In the genomic region with DNA sequence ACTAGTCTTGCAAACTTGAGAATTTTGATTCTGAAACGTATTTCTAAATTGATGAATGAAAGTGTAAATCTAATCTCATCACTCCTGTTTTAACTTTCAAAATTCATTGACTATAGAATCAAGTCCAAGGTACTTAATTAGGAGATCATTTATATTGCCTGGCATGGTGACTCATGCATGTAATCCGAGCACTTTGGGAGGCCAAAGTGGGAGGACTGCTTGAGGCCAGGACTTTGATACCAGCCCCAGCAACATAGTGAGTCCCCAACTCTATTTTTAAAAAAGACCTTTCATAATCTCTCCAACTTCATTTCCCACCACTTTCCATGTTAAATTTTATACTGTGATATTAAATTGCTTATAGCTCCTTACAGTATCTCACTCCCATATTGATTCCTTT, we compare ENCODE assay signal across 25 cellular contexts. TPM values are rescaled to one million over a fixed set of nuclear protein-coding genes. Genes with fewer than 3 reads are reported as not detected.
"Had no signal": no experiment of that assay in that cellular context is flagged by ENCODE, and none has a peak within 500 bp of the region (broad histone marks: within the 10 kb centered on the region; RNA-seq: fewer than 3 reads in every experiment).

No MANE protein-coding gene starts in this region.

- H3K4me1 ChIP-seq: right atrium auricular region had no signal

- H3K27me3 ChIP-seq: gastrocnemius medialis, hepatocyte, right atrium auricular region, testis, transverse colon had no signal

- H2AFZ ChIP-seq: hepatocyte had no signal

- H3K27ac ChIP-seq: gastrocnemius medialis, hepatocyte, left ventricle myocardium inferior, right atrium auricular region, testis, transverse colon had no signal

- H3K4me3 ChIP-seq: gastrocnemius medialis, hepatocyte, left ventricle myocardium inferior, lung, mucosa of descending colon, right atrium auricular region, testis, transverse colon had no signal

- H3K36me3 ChIP-seq: gastrocnemius medialis, left ventricle myocardium inferior, right atrium auricular region, transverse colon had no signal

- DNase-seq: activated CD4-positive, alpha-beta T cell treated with anti-CD3 and anti-CD28 coated beads for 1 hour; activated CD4-positive, alpha-beta T cell treated with anti-CD3 and anti-CD28 coated beads, Interleukin-2, amount 50 U/mL, for 1 hour; activated CD8-positive, alpha-beta memory T cell treated with anti-CD3 and anti-CD28 coated beads, Interleukin-2, amount 10 ng/mL, durations not matched to agents 7 days and 5 days; activated CD8-positive, alpha-beta T cell treated with anti-CD3 and anti-CD28 coated beads, Interleukin-2, amount 10 ng/mL, durations not matched to agents 7 days and 5 days; activated naive CD8-positive, alpha-beta T cell treated with anti-CD3 and anti-CD28 coated beads, Interleukin-2, amount 50 U/mL, for 24 hours; activated T-cell treated with anti-CD3 and anti-CD28 coated beads, Interleukin-2, amount 50 U/mL, for 48 hours; amygdala; effector CD4-positive, alpha-beta T cell; gastrocnemius medialis; glutamatergic neuron; islet precursor cell; left ventricle myocardium inferior; mucosa of descending colon; stimulated activated CD4-positive, alpha-beta T cell treated with anti-CD3 and anti-CD28 coated beads, Interleukin-4, amount 100 ng/mL, for 1 hour; stimulated activated naive CD8-positive, alpha-beta T cell treated with anti-CD3 and anti-CD28 coated beads, Interleukin-15, Interleukin-2, amounts not matched to agents 100 U/mL and 50 U/mL, for 24 hours; T-helper 17 cell; T1000; testis; transverse colon had no signal

- ATAC-seq: activated CD8-positive, alpha-beta memory T cell treated with anti-CD3 and anti-CD28 coated beads, Interleukin-2, amount 10 ng/mL, durations not matched to agents 7 days and 5 days; activated CD8-positive, alpha-beta T cell treated with anti-CD3 and anti-CD28 coated beads, Interleukin-2, amount 10 ng/mL, durations not matched to agents 7 days and 5 days; activated naive CD8-positive, alpha-beta T cell treated with anti-CD3 and anti-CD28 coated beads, Interleukin-2, amount 50 U/mL, for 24 hours; gastrocnemius medialis; mucosa of descending colon; natural killer cell treated with Interleukin-12 subunit alpha and Interleukin-12 subunit beta and Interleukin-15 and Interleukin-18, amount 100 ng/mL, for 72 hours; stimulated activated naive CD8-positive, alpha-beta T cell treated with anti-CD3 and anti-CD28 coated beads, Interleukin-15, Interleukin-2, amounts not matched to agents 100 U/mL and 50 U/mL, for 24 hours; T-helper 17 cell had no signal

- H3K4me2 ChIP-seq: hepatocyte had no signal

- H3K9me3 ChIP-seq: gastrocnemius medialis, mucosa of descending colon, right atrium auricular region, testis, transverse colon had no signal

RNA-seq across cellular contexts. Expression of a gene that starts 3.0 kb away (rescaled TPM):
- total RNA-seq: activated CD8-positive, alpha-beta memory T cell treated with anti-CD3 and anti-CD28 coated beads, Interleukin-2, amount 10 ng/mL, durations not matched to agents 7 days and 5 days; activated CD8-positive, alpha-beta T cell treated with anti-CD3 and anti-CD28 coated beads, Interleukin-2, amount 10 ng/mL, durations not matched to agents 7 days and 5 days; activated T-helper 2 cell treated with anti-CD3 and anti-CD28 coated beads, Interferon-gamma antibody, Interleukin-2, Interleukin-4, amounts not matched to agents 10 μg/mL and 5 μg/mL and 100 μg/mL, durations not matched to agents 14 hours and 24 hours and 36 hours; natural killer cell treated with Interleukin-12 subunit alpha and Interleukin-12 subunit beta and Interleukin-15 and Interleukin-18, amount 100 ng/mL, for 72 hours had no signal

RNA-seq across cellular contexts. Expression of a gene that starts 22.3 kb away (rescaled TPM):
- total RNA-seq: activated CD8-positive, alpha-beta memory T cell treated with anti-CD3 and anti-CD28 coated beads, Interleukin-2, amount 10 ng/mL, durations not matched to agents 7 days and 5 days; activated CD8-positive, alpha-beta T cell treated with anti-CD3 and anti-CD28 coated beads, Interleukin-2, amount 10 ng/mL, durations not matched to agents 7 days and 5 days; activated T-helper 2 cell treated with anti-CD3 and anti-CD28 coated beads, Interferon-gamma antibody, Interleukin-2, Interleukin-4, amounts not matched to agents 10 μg/mL and 5 μg/mL and 100 μg/mL, durations not matched to agents 14 hours and 24 hours and 36 hours; mesenteric fat pad; natural killer cell treated with Interleukin-12 subunit alpha and Interleukin-12 subunit beta and Interleukin-15 and Interleukin-18, amount 100 ng/mL, for 72 hours; T-helper 17 cell had no signal
